In the genomic region with DNA sequence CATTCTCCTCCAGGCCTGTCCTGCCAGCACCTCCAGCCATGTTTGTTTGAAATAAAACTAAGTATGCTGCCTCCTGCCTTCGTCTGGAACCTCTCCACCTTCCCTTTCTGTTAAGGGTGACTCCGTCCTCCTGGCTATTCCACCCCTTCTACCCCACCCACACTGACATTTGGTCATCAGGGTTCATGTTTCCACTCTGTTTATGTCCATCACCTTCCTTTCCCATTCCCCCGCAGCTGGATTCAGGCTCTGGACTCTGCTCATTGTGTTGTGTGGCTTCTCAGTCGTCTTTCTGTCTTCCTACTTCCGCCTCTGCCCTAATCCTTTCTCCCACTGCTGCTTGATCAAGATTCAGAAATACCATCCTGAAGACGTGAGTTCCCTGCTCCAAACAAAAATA, we compare ENCODE assay signal across 28 cellular contexts. TPM values are rescaled to one million over a fixed set of nuclear protein-coding genes. Genes with fewer than 3 reads are reported as not detected.
DNase-seq lines count a peak whose midpoint lies in the region; ATAC-seq and TF ChIP-seq lines count a peak whose summit lies in the region.
"Had no signal": no experiment of that assay in that cellular context is flagged by ENCODE, and none has a peak within 500 bp of the region (broad histone marks: within the 10 kb centered on the region; RNA-seq: fewer than 3 reads in every experiment).

No MANE protein-coding gene starts in this region.

- POLR2A ChIA-PET in RWPE1 (lab: Yijun Ruan, JAX; ENCODE audit: low non-redundant PET): no interaction called here

- in situ Hi-C loops in gastrocnemius medialis (cut with MboI; ENCODE audit: low sequenced_read_pairs in 4 of 4): no loop called here

- intact Hi-C loops in esophagus squamous epithelium (cut with DNase I) (no loop called here), gastrocnemius medialis (cut with DNase I; ENCODE audit: low total_unique reads) (no loop called here), esophagus muscularis mucosa (cut with DNase I) (no loop called here)

- CTCF ChIA-PET in RWPE1 (lab: Yijun Ruan, JAX): no interaction called here

- H3K36me3 ChIP-seq in esophagus squamous epithelium (no peaks in the 10 kb centered on the region), gastrocnemius medialis (no peaks in the 10 kb centered on the region), esophagus muscularis mucosa (no peaks in the 10 kb centered on the region)
- H3K36me3 ChIP-seq: spleen had no signal

- H3K27me3 ChIP-seq in esophagus squamous epithelium (no peaks in the 10 kb centered on the region), gastrocnemius medialis (no peaks in the 10 kb centered on the region), foreskin keratinocyte (no peaks in the 10 kb centered on the region), esophagus muscularis mucosa (no peaks in the 10 kb centered on the region)
- H3K27me3 ChIP-seq: body of pancreas, spleen had no signal

- H3K27ac ChIP-seq in C4-2B: peak overlapping the region; percentile 71
- H3K27ac ChIP-seq in RWPE1: peak overlapping the region; percentile 30; the same call in 1 of the 2 replicates
- H3K27ac ChIP-seq in esophagus squamous epithelium: peak overlapping the region in 3 of 4 donors; percentile 42 to 89 (median 55)
- H3K27ac ChIP-seq in gastrocnemius medialis: peak overlapping the region; percentile 67 to 92 (median 84)
- no peak overlapping the region for H3K27ac ChIP-seq in foreskin keratinocyte
- peak overlapping the region in 2 of 4 donors; percentile 7 for H3K27ac ChIP-seq in esophagus muscularis mucosa (replicated peaks in 1 of 4)
- H3K27ac ChIP-seq: body of pancreas, spleen had no signal

- H3K4me1 ChIP-seq in esophagus squamous epithelium: peaks cover 42 to 96% (median 80%) of the 10 kb centered on the region in 3 donors
- H3K4me1 ChIP-seq in gastrocnemius medialis: peaks cover 79 to 84% of the 10 kb centered on the region in 2 donors
- peaks cover 18% of the 10 kb centered on the region for H3K4me1 ChIP-seq in foreskin keratinocyte
- peaks cover 86 to 91% (median 88%) of the 10 kb centered on the region in 4 donors for H3K4me1 ChIP-seq in esophagus muscularis mucosa

- TF ChIP-seq EP300 in esophagus muscularis mucosa (IDR thresholded peaks at IDR 0.05): no peak

- DNase-seq in RWPE1 (ENCODE audit: low spot score): no peak
- no peak for DNase-seq in esophagus squamous epithelium (lab: John Stamatoyannopoulos, UW)
- peak; percentile 10 to 48 for DNase-seq in gastrocnemius medialis
- DNase-seq in foreskin keratinocyte: no peak
- no peak for DNase-seq in esophagus muscularis mucosa (ENCODE audit: extremely low spot score)
- no peak for DNase-seq in stimulated activated CD4-positive, alpha-beta T cell treated with anti-CD3 and anti-CD28 coated beads, Interleukin-12 subunit alpha, Interleukin-12 subunit beta, amount 100 ng/mL, for 4 hours
- DNase-seq: activated B cell treated with CpG ODN at 0.5 μM for 24 hours; activated naive CD4-positive, alpha-beta T cell; activated T-cell treated with anti-CD3 and anti-CD28 coated beads, Interleukin-2, amount 50 U/mL, for 72 hours; AML-193; body of pancreas; CD8-positive, alpha-beta T cell; effector memory CD8-positive, alpha-beta T cell; foreskin melanocyte; hippocampal formation; naive thymus-derived CD8-positive, alpha-beta T cell; NCI-H1105 treated with DMSO at 0.1 percent for 48 hours; NCI-H1930; NCI-H524 treated with DMSO at 0.1 percent for 48 hours; NK-92 treated with Interleukin-12 subunit alpha and Interleukin-12 subunit beta, amount 100 ng/mL, for 24 hours; SHP77 treated with DMSO at 0.1 percent for 48 hours; stimulated activated CD4-positive, alpha-beta T cell treated with anti-CD3 and anti-CD28 coated beads, Interleukin-2, amount 100 ng/mL, for 48 hours; T1000 had no signal

- WGBS in esophagus squamous epithelium, 2 donors: 79 to 81% methylated on average over 6 of the region's 6 CpGs
- WGBS in esophagus muscularis mucosa: 69% methylated on average over 6 of the region's 6 CpGs

- TF ChIP-seq POLR2A in esophagus squamous epithelium (IDR thresholded peaks at IDR 0.05) (no peak), gastrocnemius medialis (IDR thresholded peaks at IDR 0.05) (no peak), esophagus muscularis mucosa (IDR thresholded peaks at IDR 0.05; ENCODE audit: low read depth) (no peak)

- TF ChIP-seq CTCF in C4-2B (conservative IDR thresholded peaks at IDR 0.05): no peak
- TF ChIP-seq CTCF in RWPE1 (conservative IDR thresholded peaks at IDR 0.05; ENCODE audit: low read depth): no peak
- TF ChIP-seq CTCF in esophagus squamous epithelium (IDR thresholded peaks at IDR 0.05): no peak
- no peak for TF ChIP-seq CTCF in gastrocnemius medialis (IDR thresholded peaks at IDR 0.05 in 4 of 5, conservative IDR thresholded peaks at IDR 0.05 in 1 of 5)
- TF ChIP-seq CTCF in foreskin keratinocyte (conservative IDR thresholded peaks at IDR 0.05): no peak
- no peak for TF ChIP-seq CTCF in esophagus muscularis mucosa (IDR thresholded peaks at IDR 0.05)

- H3K4me3 ChIP-seq in esophagus squamous epithelium (no peak overlapping the region), gastrocnemius medialis (no peak overlapping the region), esophagus muscularis mucosa (no peak overlapping the region)
- H3K4me3 ChIP-seq: body of pancreas, K562, spleen had no signal

- H3K9me3 ChIP-seq in esophagus squamous epithelium: no peaks in the 10 kb centered on the region
- H3K9me3 ChIP-seq in gastrocnemius medialis: no peaks in the 10 kb centered on the region
- no peaks in the 10 kb centered on the region for H3K9me3 ChIP-seq in esophagus muscularis mucosa
- H3K9me3 ChIP-seq: body of pancreas, spleen had no signal

- peak in 1 of 2 donors; percentile 28 for ATAC-seq in gastrocnemius medialis
- no peak for ATAC-seq in foreskin keratinocyte
- ATAC-seq in HG03196 (IDR thresholded peaks at IDR 0.05; ENCODE audit: unreplicated experiment): no peak
- ATAC-seq: activated T-cell treated with anti-CD3 and anti-CD28 coated beads, Interleukin-2, amount 50 U/mL, for 72 hours; body of pancreas; CD8-positive, alpha-beta T cell; effector memory CD8-positive, alpha-beta T cell; K562; left lobe of liver; naive thymus-derived CD8-positive, alpha-beta T cell had no signal

RNA-seq across cellular contexts. Expression of gene EPN2, which starts 28.6 kb away (rescaled TPM):
- total RNA-seq in esophagus squamous epithelium: 10 to 100 TPM; 24.2 to 61.4 (median 56.1) TPM
- total RNA-seq in gastrocnemius medialis: 10 to 100 TPM; 18.9 to 31.8 (median 26.2) TPM
- 25.8 and 27.6 TPM in 2 replicates for total RNA-seq in foreskin keratinocyte
- polyA plus RNA-seq in foreskin keratinocyte: 13.9 and 15.0 TPM in 2 replicates
- total RNA-seq in esophagus muscularis mucosa: 10 to 100 TPM; 26.5 to 49.2 (median 38.9) TPM

Comparison
In these comparisons a context has a peak if more than half of its experiments do, and no peak if none do; other contexts are left out.
1. DNase-seq: peak in gastrocnemius medialis (2 of 2); none in RWPE1 (single experiment), esophagus squamous epithelium (single experiment), foreskin keratinocyte (0 of 2), esophagus muscularis mucosa (single experiment) and stimulated activated CD4-positive, alpha-beta T cell treated with anti-CD3 and anti-CD28 coated beads, Interleukin-12 subunit alpha, Interleukin-12 subunit beta, amount 100 ng/mL, for 4 hours (single experiment).